In genomic region chr1:190391582-190391981, GRCh38 we compare ENCODE assay signal across 22 cellular contexts.
"Had no signal": no experiment of that assay in that cellular context is flagged by ENCODE, and none has a peak within 500 bp of the region (broad histone marks: within the 10 kb centered on the region; RNA-seq: fewer than 3 reads in every experiment).

No MANE protein-coding gene starts in this region.

- H3K27ac ChIP-seq: colonic mucosa, epithelial cell of prostate, esophagus squamous epithelium, gastrocnemius medialis, heart right ventricle, left lung, lower lobe of right lung had no signal

- H3K36me3 ChIP-seq: colonic mucosa, esophagus squamous epithelium, gastrocnemius medialis, heart right ventricle, left lung, lower lobe of right lung had no signal

- H3K4me1 ChIP-seq: colonic mucosa, esophagus squamous epithelium, gastrocnemius medialis, heart right ventricle, left lung, lower lobe of right lung had no signal

- H3K4me3 ChIP-seq: colonic mucosa, esophagus squamous epithelium, gastrocnemius medialis, heart right ventricle, left lung, lower lobe of right lung, mucosa of descending colon had no signal

- DNase-seq: colonic mucosa; cortex of kidney; effector CD8-positive, alpha-beta T cell; effector memory CD8-positive, alpha-beta T cell; endodermal cell; erythroblast; esophagus squamous epithelium; foreskin fibroblast; foreskin melanocyte; gastrocnemius medialis; glutamatergic neuron; head of caudate nucleus; heart right ventricle; hippocampal formation; left cardiac atrium; left lung; left ventricle myocardium superior; lower lobe of right lung; mesenchymal stem cell; mucosa of descending colon; naive B cell had no signal

- H3K27me3 ChIP-seq: colonic mucosa, esophagus squamous epithelium, gastrocnemius medialis, heart right ventricle, left lung had no signal

- H3K9me3 ChIP-seq: colonic mucosa, esophagus squamous epithelium, gastrocnemius medialis, heart right ventricle, left lung, lower lobe of right lung, mucosa of descending colon had no signal
